Comparison of ENCODE assay signal across 8 cellular contexts in genomic region chr6:44002591-44003344, GRCh38.
DNase-seq lines count a peak whose midpoint lies in the region; ATAC-seq and TF ChIP-seq lines count a peak whose summit lies in the region.

No MANE protein-coding gene starts in this region.

- peaks cover 11 to 30% (median 14%) of the 10 kb centered on the region in 4 donors for H3K4me1 ChIP-seq in upper lobe of left lung

- 7 to 12% methylated on average over 25 to 67 of the region's 76 CpGs for WGBS in upper lobe of left lung, 2 donors

- peak in 1 of 4 donors; percentile 14 for TF ChIP-seq POLR2A in upper lobe of left lung (IDR thresholded peaks at IDR 0.05)

- no peaks in the 10 kb centered on the region for H3K9me3 ChIP-seq in upper lobe of left lung

- intact Hi-C loops in Right ventricle myocardium inferior (cut with DNase I) (loop anchor here (5.0 kb wide), 1 partner anchor 230 kb away; the partner anchor contains the start of gene VEGFA), cardiac septum (cut with DNase I) (no loop called here), posterior vena cava (cut with DNase I) (loop anchor here in 1 of 2 donors (5.0 kb wide), 2 partner anchors 55 to 380 kb away; no protein-coding TSS in a partner anchor)

- no peak for TF ChIP-seq EP300 in upper lobe of left lung (IDR thresholded peaks at IDR 0.05)

- no peaks in the 10 kb centered on the region for H3K36me3 ChIP-seq in upper lobe of left lung

- no peak for TF ChIP-seq CTCF in upper lobe of left lung (IDR thresholded peaks at IDR 0.05)

- ATAC-seq in Right ventricle myocardium inferior (peak; percentile 33), upper lobe of left lung (ENCODE audit: low FRiP score in 2 of 2) (peak in 1 of 2 donors; percentile 51)

- peaks cover 0 to 24% (median 10%) of the 10 kb centered on the region in 4 donors for H3K27me3 ChIP-seq in upper lobe of left lung

- peak; percentile 77 for DNase-seq in Right ventricle myocardium inferior (ENCODE audit: missing footprints)
- DNase-seq in cardiac septum (ENCODE audit: low spot score): no peak
- peak; percentile 93 for DNase-seq in NCI-H69 (lab: John Stamatoyannopoulos, UW)
- DNase-seq in activated T-helper 9 cell treated with anti-CD3 and anti-CD28 coated beads, Interleukin-2, amount 50 U/mL, for 16 hours (ENCODE audit: low read depth): peak; percentile 40
- DNase-seq in germinal center (ENCODE audit: low spot score): peak; percentile 68
- DNase-seq in posterior vena cava (ENCODE audit: low spot score): peak; percentile 86
- DNase-seq in upper lobe of left lung: peak; percentile 50 to 94
- DNase-seq in SHP77 (lab: John Stamatoyannopoulos, UW): no peak

- peak overlapping the region in 3 of 4 donors; percentile 33 to 46 (median 35) for H3K4me3 ChIP-seq in upper lobe of left lung

- H3K27ac ChIP-seq in upper lobe of left lung: peak overlapping the region in 3 of 4 donors; percentile 46 to 79 (median 66)

Comparison
In these comparisons a context has a peak if more than half of its experiments do, and no peak if none do; other contexts are left out.
1. DNase-seq: peak in Right ventricle myocardium inferior (single experiment), NCI-H69 (single experiment), activated T-helper 9 cell treated with anti-CD3 and anti-CD28 coated beads, Interleukin-2, amount 50 U/mL, for 16 hours (single experiment), germinal center (single experiment), posterior vena cava (single experiment) and upper lobe of left lung (2 of 2); none in cardiac septum (single experiment) and SHP77 (0 of 2).